In the genomic region with DNA sequence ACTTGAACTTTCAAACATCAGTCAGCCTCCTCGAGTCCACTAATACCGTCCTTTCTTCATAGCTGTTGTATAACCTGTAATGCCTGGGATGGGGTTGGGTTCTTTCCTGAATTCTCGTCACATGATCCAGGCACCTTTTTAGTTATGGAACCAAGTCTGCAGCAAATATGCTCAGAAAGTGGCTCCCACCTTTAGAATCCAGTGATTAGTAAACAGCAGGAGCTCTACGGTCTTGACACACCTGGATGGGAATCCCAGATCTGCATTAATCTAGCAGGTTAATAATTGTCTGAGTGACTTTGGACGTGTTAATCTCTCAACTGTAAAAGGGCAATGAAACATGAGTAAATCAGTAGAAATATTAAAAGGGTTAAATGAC, we compare ENCODE assay signal across 8 cellular contexts. TPM values are rescaled to one million over a fixed set of nuclear protein-coding genes. Genes with fewer than 3 reads are reported as not detected.
A peak's percentile ranks its signal among the peaks of the same experiment; 100 is the strongest.
DNase-seq lines count a peak whose midpoint lies in the region; ATAC-seq and TF ChIP-seq lines count a peak whose summit lies in the region.

No MANE protein-coding gene starts in this region.

- H3K79me2 ChIP-seq in SK-N-SH (ENCODE audit: insufficient read depth), result peaks cover 38% of the 10 kb centered on the region

- TF ChIP-seq POLR2A in stomach (IDR thresholded peaks at IDR 0.05), result no peak

- no peaks in the 10 kb centered on the region for H3K27me3 Mint-ChIP-seq in activated CD4-positive, alpha-beta memory T cell treated with anti-CD3 and anti-CD28 coated beads for 36 hours
- peaks cover 0 to 5% (median 0%) of the 10 kb centered on the region in 3 donors for H3K27me3 Mint-ChIP-seq in immature natural killer cell (ENCODE audit: low read depth in 3 of 3)

- no peaks in the 10 kb centered on the region for H3K36me3 ChIP-seq in SK-N-SH (replicated peaks in 1 of 2; ENCODE audit: control insufficient read depth in 1 of 2, insufficient read depth in 2 of 2, low read length in 1 of 2)
- no peaks in the 10 kb centered on the region for H3K36me3 ChIP-seq in stomach

- no peak for ATAC-seq in SK-N-SH treated with all-trans-retinoic acid at 6 μM for 48 hours
- ATAC-seq in HG02678 (IDR thresholded peaks at IDR 0.05; ENCODE audit: unreplicated experiment), result no peak

- H3K4me1 ChIP-seq in SK-N-SH (ENCODE audit: control insufficient read depth in 1 of 2, insufficient read depth in 2 of 2, low read depth in 1 of 2, low read length in 1 of 2) (peaks cover 8% of the 10 kb centered on the region in 2 experiments; a peak in 3 of 4 replicates), stomach (peaks cover 10 to 44% (median 27%) of the 10 kb centered on the region in 4 donors)

- peak overlapping the region; percentile 69; the same call in 1 of the 2 replicates for H3K9ac ChIP-seq in SK-N-SH

- peak overlapping the region; percentile 62 for H3K4me3 Mint-ChIP-seq in activated CD4-positive, alpha-beta memory T cell treated with anti-CD3 and anti-CD28 coated beads for 36 hours
- H3K4me3 Mint-ChIP-seq in immature natural killer cell, result peak overlapping the region; percentile 70 to 80 (median 73)

- 36% methylated on average over 5 of the region's 5 CpGs for WGBS in SK-N-SH (ENCODE audit: low lambda C conversion rate)
- WGBS in stomach, 5 donors, result 20 to 42% (median 26%) methylated on average over 5 of the region's 5 CpGs

- no peaks in the 10 kb centered on the region for H4K20me1 ChIP-seq in SK-N-SH (ENCODE audit: insufficient read depth)

- H3K4me3 ChIP-seq in SK-N-SH (ENCODE audit: low read depth in 2 of 2, low read length in 1 of 2) (peak overlapping the region; percentile 64 to 87), stomach (peak overlapping the region; percentile 62 to 90 (median 82))

- no peaks in the 10 kb centered on the region for H3K9me2 ChIP-seq in SK-N-SH

- DNase-seq in SK-N-SH (no peak), immature natural killer cell (no peak), stomach (no peak), hepatic stellate cell (ENCODE audit: low spot score) (no peak), mesenteric fat pad (ENCODE audit: low spot score) (no peak)
- no peak for DNase-seq in activated CD4-positive, alpha-beta memory T cell treated with anti-CD3 and anti-CD28 coated beads for 36 hours

- no peaks in the 10 kb centered on the region for H3K36me3 Mint-ChIP-seq in activated CD4-positive, alpha-beta memory T cell treated with anti-CD3 and anti-CD28 coated beads for 36 hours
- no peaks in the 10 kb centered on the region for H3K36me3 Mint-ChIP-seq in immature natural killer cell

- H3K9me3 ChIP-seq in SK-N-SH (no peaks in the 10 kb centered on the region), stomach (no peaks in the 10 kb centered on the region)

- intact Hi-C loops in activated CD4-positive, alpha-beta memory T cell treated with anti-CD3 and anti-CD28 coated beads for 36 hours (cut with micrococcal nuclease), result loop anchor here (5.0 kb wide), 3 partner anchors 86 to 181 kb away; a partner anchor contains a TSS
- intact Hi-C loops in stomach (cut with DNase I; ENCODE audit: low total_unique reads), result no loop called here

- H3K4me2 ChIP-seq in SK-N-SH, result peak overlapping the region; percentile 72

- POLR2A ChIA-PET in SK-N-SH (lab: Yijun Ruan, JAX), result no interaction called here
- POLR2A ChIA-PET in activated CD4-positive, alpha-beta memory T cell treated with anti-CD3 and anti-CD28 coated beads for 36 hours (lab: Charles Lee), result interaction anchor here (1.3 kb wide), 1 partner anchor 11 kb away, joined by 3 read pairs; no protein-coding TSS in a partner anchor

- H2AFZ ChIP-seq in SK-N-SH (ENCODE audit: low read depth), result peak overlapping the region; percentile 85

- CTCF ChIA-PET in SK-N-SH (lab: Yijun Ruan, JAX), result interaction anchor here (1.1 to 3.7 kb wide), 3 partner anchors 14 to 145 kb away, joined by 4 to 18 read pairs (median 5); a partner anchor contains a TSS
- CTCF ChIA-PET in activated CD4-positive, alpha-beta memory T cell treated with anti-CD3 and anti-CD28 coated beads for 36 hours (lab: Charles Lee), result interaction anchor here (1.1 to 1.2 kb wide), 2 partner anchors 21 to 184 kb away, joined by 3 to 5 read pairs; no protein-coding TSS in a partner anchor

- TF ChIP-seq CTCF in SK-N-SH (IDR thresholded peaks at IDR 0.05), result no peak
- TF ChIP-seq CTCF in stomach (IDR thresholded peaks at IDR 0.05), result no peak

- H3K27ac ChIP-seq in SK-N-SH (ENCODE audit: low read depth in 2 of 2, low read length in 1 of 2) (peak overlapping the region in 1 of 2 experiments; percentile 39; a peak in 1 of 4 replicates), stomach (peak overlapping the region; percentile 29 to 92 (median 77))

- no peak for TF ChIP-seq RAD21 in SK-N-SH (IDR thresholded peaks at IDR 0.05; ENCODE audit: low read length)

- no peak overlapping the region for H3K27ac Mint-ChIP-seq in activated CD4-positive, alpha-beta memory T cell treated with anti-CD3 and anti-CD28 coated beads for 36 hours
- H3K27ac Mint-ChIP-seq in immature natural killer cell, result peak overlapping the region; percentile 40 to 78 (median 64)

- no peaks in the 10 kb centered on the region for H3K27me3 ChIP-seq in SK-N-SH (ENCODE audit: insufficient read depth)
- H3K27me3 ChIP-seq in stomach, result no peaks in the 10 kb centered on the region

- H3K4me1 Mint-ChIP-seq in activated CD4-positive, alpha-beta memory T cell treated with anti-CD3 and anti-CD28 coated beads for 36 hours (ENCODE audit: low read depth), result peaks cover 20% of the 10 kb centered on the region
- H3K4me1 Mint-ChIP-seq in immature natural killer cell, result peaks cover 15 to 17% of the 10 kb centered on the region in 2 donors

- TF ChIP-seq EP300 in SK-N-SH (IDR thresholded peaks at IDR 0.05; ENCODE audit: borderline replicate concordance in 1 of 2, low read depth in 1 of 2, low read length in 1 of 2) (no peak), stomach (IDR thresholded peaks at IDR 0.05) (no peak)

- H3K9me3 Mint-ChIP-seq in activated CD4-positive, alpha-beta memory T cell treated with anti-CD3 and anti-CD28 coated beads for 36 hours, result no peaks in the 10 kb centered on the region
- no peaks in the 10 kb centered on the region for H3K9me3 Mint-ChIP-seq in immature natural killer cell

- peaks cover 8% of the 10 kb centered on the region for H3F3A ChIP-seq in SK-N-SH (replicated peaks; ENCODE audit: insufficient read depth)

TF ChIP-seq in SK-N-SH, 30 proteins besides CTCF, POLR2A, EP300 and RAD21 (continues in another document):
- no peak for TF ChIP-seq FOSL2 (IDR thresholded peaks at IDR 0.05; ENCODE audit: borderline replicate concordance, low read depth)
- no peak for TF ChIP-seq RFX5 (IDR thresholded peaks at IDR 0.05; ENCODE audit: low read length)
- no peak for TF ChIP-seq JUND (IDR thresholded peaks at IDR 0.05)
- TF ChIP-seq MEF2A (IDR thresholded peaks at IDR 0.05; ENCODE audit: borderline replicate concordance, low read depth), result no peak
- TF ChIP-seq NFIC (IDR thresholded peaks at IDR 0.05; ENCODE audit: borderline replicate concordance), result no peak

TF ChIP-seq in SK-N-SH treated with all-trans-retinoic acid at 6 μM for 48 hours, 23 proteins besides CTCF, POLR2A, EP300 and RAD21:
- TF ChIP-seq ARNTL (CRISPR knock-in tag; IDR thresholded peaks at IDR 0.05; ENCODE audit: borderline replicate concordance, low read depth) (no peak), ESRRG (CRISPR knock-in tag; IDR thresholded peaks at IDR 0.05) (no peak), ZFP30 (CRISPR knock-in tag; IDR thresholded peaks at IDR 0.05) (no peak), RARB (CRISPR knock-in tag; IDR thresholded peaks at IDR 0.05) (no peak)
TF ChIP-seq in SK-N-SH treated with all-trans-retinoic acid at 6 μM for 48 hours: peak in this region for 0.

RNA-seq across cellular contexts. Expression of a gene that starts 0.7 kb away (rescaled TPM):
- 6.0 and 6.9 TPM in 2 replicates for polyA plus RNA-seq in SK-N-SH (2012; rRNA removed)
- 5.7 and 6.2 TPM in 2 replicates for polyA plus RNA-seq in SK-N-SH (2012; cell fraction: cytosol; rRNA removed)
- 9.9 and 11.4 TPM in 2 replicates for polyA plus RNA-seq in SK-N-SH (2012; cell fraction: nucleus; rRNA removed)
- total RNA-seq in activated CD4-positive, alpha-beta memory T cell treated with anti-CD3 and anti-CD28 coated beads for 36 hours, result 10 to 100 TPM in 1 of 2 experiments, 1 to 10 TPM in 1; 9.4 to 11.3 TPM
- polyA plus RNA-seq in immature natural killer cell, result 1 to 10 TPM; 2.1 to 3.9 (median 3.3) TPM
- total RNA-seq in stomach, result 10 to 100 TPM; 15.1 to 59.3 (median 31.5) TPM
- polyA plus RNA-seq in stomach, result 1 to 10 TPM; 6.6 to 8.6 (median 7.7) TPM
- 62.5 TPM for total RNA-seq in mesenteric fat pad

RNA-seq across cellular contexts. Expression of a gene that starts 22.4 kb away (rescaled TPM):
- polyA plus RNA-seq in SK-N-SH (2012; rRNA removed), result 0.21 and 0.34 TPM in 2 replicates
- 0.05 and 0.09 TPM in 2 replicates for polyA plus RNA-seq in SK-N-SH (2012; cell fraction: cytosol; rRNA removed)
- 1.8 and 1.9 TPM in 2 replicates for polyA plus RNA-seq in SK-N-SH (2012; cell fraction: nucleus; rRNA removed)
- total RNA-seq in activated CD4-positive, alpha-beta memory T cell treated with anti-CD3 and anti-CD28 coated beads for 36 hours, result under 1 TPM; 0.77 to 0.97 TPM
- polyA plus RNA-seq in immature natural killer cell, result under 1 TPM in 1 of 3 donors, not detected in 2; 0.04 TPM
- 100 to 1,000 TPM in 2 of 5 donors, 10 to 100 TPM in 2, 1 to 10 TPM in 1; 8.6 to 289 (median 44.6) TPM for total RNA-seq in stomach
- polyA plus RNA-seq in stomach, result 10 to 100 TPM in 1 of 3 donors, 1 to 10 TPM in 2; 5.7 to 28.8 (median 9.2) TPM
- total RNA-seq in mesenteric fat pad, result 49.8 TPM

RNA-seq across cellular contexts. Expression of a gene that starts 48.4 kb away (rescaled TPM):
- 0.02 and 0.08 TPM in 2 replicates for polyA plus RNA-seq in SK-N-SH (2012; rRNA removed)
- 0.04 and 0.09 TPM in 2 replicates for polyA plus RNA-seq in SK-N-SH (2012; cell fraction: cytosol; rRNA removed)
- polyA plus RNA-seq in SK-N-SH (2012; cell fraction: nucleus; rRNA removed), result 0.02 TPM in 2 replicates
- not detected for total RNA-seq in activated CD4-positive, alpha-beta memory T cell treated with anti-CD3 and anti-CD28 coated beads for 36 hours
- not detected for polyA plus RNA-seq in immature natural killer cell
- total RNA-seq in stomach, result 1 to 10 TPM; 1.4 to 4.0 (median 2.9) TPM
- under 1 TPM in 2 of 3 donors, not detected in 1; 0.37 to 0.90 TPM for polyA plus RNA-seq in stomach
- not detected for total RNA-seq in mesenteric fat pad

Comparison
In these comparisons a context has a peak if more than half of its experiments do, and no peak if none do; other contexts are left out.
1. RNA of a gene that starts 22.4 kb away (total RNA-seq): 49.8 TPM in mesenteric fat pad (single experiment) and 8.6 to 289 TPM in stomach; 0.77 to 0.97 TPM in activated CD4-positive, alpha-beta memory T cell treated with anti-CD3 and anti-CD28 coated beads for 36 hours; every median in the first group is over 4 times any median in the second.